Comparison of ENCODE assay signal across 13 cellular contexts in the genomic region with DNA sequence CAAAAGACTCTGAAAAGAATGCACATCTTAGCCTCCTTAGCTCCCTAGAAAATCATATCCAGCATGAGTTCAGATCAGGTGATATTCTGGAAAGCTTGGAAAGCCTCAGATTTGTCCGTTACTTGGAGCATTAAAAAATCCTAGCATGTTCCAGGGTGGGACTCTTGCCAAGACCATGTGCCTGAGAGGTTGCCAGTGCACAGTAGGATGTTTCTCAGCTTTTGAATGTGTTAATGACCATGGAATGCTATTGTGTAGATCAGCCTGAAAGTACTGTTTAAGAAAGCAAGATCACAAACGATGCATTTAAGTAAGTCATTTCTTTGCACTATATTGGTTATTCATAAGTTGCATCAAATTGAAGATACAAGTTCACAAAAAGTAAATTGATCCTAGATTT.
DNase-seq lines count a peak whose midpoint lies in the region; ATAC-seq, FAIRE-seq and TF ChIP-seq lines count a peak whose summit lies in the region.
"Had no signal": no experiment of that assay in that cellular context is flagged by ENCODE, and none has a peak within 500 bp of the region (broad histone marks: within the 10 kb centered on the region; RNA-seq: fewer than 3 reads in every experiment).

No MANE protein-coding gene starts in this region.

- H3K27ac ChIP-seq in spleen, result no peak overlapping the region
- H3K27ac ChIP-seq: 22Rv1 had no signal

- WGBS in spleen, 5 donors, result 62 to 72% (median 66%) methylated on average over 2 of the region's 2 CpGs

- peak; percentile 29 for FAIRE-seq in D721Med (lab: Jason Lieb, UNC)
- FAIRE-seq in HTR-8/SVneo (lab: Jason Lieb, UNC), result peak; percentile 38

- H3K4me3 ChIP-seq in spleen, result no peak overlapping the region

- H3K9me3 Mint-ChIP-seq in activated naive CD4-positive, alpha-beta T cell treated with anti-CD3 and anti-CD28 coated beads, Interleukin-2, amount 50 U/mL, for 72 hours, result peaks cover 0 to 3% of the 10 kb centered on the region in 2 donors
- H3K9me3 Mint-ChIP-seq: CD8-positive, alpha-beta T cell; IgD-negative memory B cell had no signal

- TF ChIP-seq POLR2A in spleen (IDR thresholded peaks at IDR 0.05), result no peak

- no peaks in the 10 kb centered on the region for H3K36me3 ChIP-seq in spleen

- H3K27me3 ChIP-seq in spleen (replicated peaks in 1 of 7), result peaks cover 0 to 20% (median 0%) of the 10 kb centered on the region in 7 donors

- DNase-seq in D721Med (ENCODE audit: insufficient read length, low spot score), result no peak
- DNase-seq in HTR-8/SVneo (ENCODE audit: insufficient read length, low spot score), result no peak
- DNase-seq in cerebellar cortex (ENCODE audit: low spot score), result peak; percentile 5
- peak; percentile 29 for DNase-seq in iPS-NIHi7 (ENCODE audit: extremely low spot score)
- DNase-seq in spleen, result no peak
- DNase-seq in activated naive CD4-positive, alpha-beta T cell treated with anti-CD3 and anti-CD28 coated beads, Interleukin-2, amount 50 U/mL, for 72 hours (ENCODE audit: low spot score in 2 of 2), result no peak
- DNase-seq: Caco-2; CD8-positive, alpha-beta T cell; KG1 had no signal

- H3K4me1 ChIP-seq in spleen, result peaks cover 0 to 4% (median 0%) of the 10 kb centered on the region in 6 donors

- H3K27ac Mint-ChIP-seq in activated naive CD4-positive, alpha-beta T cell treated with anti-CD3 and anti-CD28 coated beads, Interleukin-2, amount 50 U/mL, for 72 hours, result no peak overlapping the region
- H3K27ac Mint-ChIP-seq: CD14-positive monocyte; CD8-positive, alpha-beta T cell; IgD-negative memory B cell had no signal

- ATAC-seq in activated naive CD4-positive, alpha-beta T cell treated with anti-CD3 and anti-CD28 coated beads, Interleukin-2, amount 50 U/mL, for 72 hours, result no peak
- ATAC-seq in GM18502 (IDR thresholded peaks at IDR 0.05; ENCODE audit: poor library complexity, unreplicated experiment), result no peak
- ATAC-seq: CD8-positive, alpha-beta T cell had no signal

- no peaks in the 10 kb centered on the region for H3K9me3 ChIP-seq in spleen
- H3K9me3 ChIP-seq: Caco-2 had no signal

- H3K36me3 Mint-ChIP-seq in activated naive CD4-positive, alpha-beta T cell treated with anti-CD3 and anti-CD28 coated beads, Interleukin-2, amount 50 U/mL, for 72 hours, result no peaks in the 10 kb centered on the region
- H3K36me3 Mint-ChIP-seq: CD14-positive monocyte; CD8-positive, alpha-beta T cell; IgD-negative memory B cell had no signal

- TF ChIP-seq CTCF in D721Med (IDR thresholded peaks at IDR 0.05; ENCODE audit: insufficient read depth, missing control alignments) (no peak), spleen (IDR thresholded peaks at IDR 0.05 in 8 of 11, conservative IDR thresholded peaks at IDR 0.05 in 3 of 11) (no peak)

- intact Hi-C loops in spleen (cut with DNase I; ENCODE audit: low total_unique reads), result no loop called here

Comparison
In these comparisons a context has a peak if more than half of its experiments do, and no peak if none do; other contexts are left out.
1. DNase-seq: peak in cerebellar cortex (single experiment) and iPS-NIHi7 (single experiment); none in D721Med (single experiment), HTR-8/SVneo (single experiment), spleen (single experiment) and activated naive CD4-positive, alpha-beta T cell treated with anti-CD3 and anti-CD28 coated beads, Interleukin-2, amount 50 U/mL, for 72 hours (0 of 2).